In the genomic region with DNA sequence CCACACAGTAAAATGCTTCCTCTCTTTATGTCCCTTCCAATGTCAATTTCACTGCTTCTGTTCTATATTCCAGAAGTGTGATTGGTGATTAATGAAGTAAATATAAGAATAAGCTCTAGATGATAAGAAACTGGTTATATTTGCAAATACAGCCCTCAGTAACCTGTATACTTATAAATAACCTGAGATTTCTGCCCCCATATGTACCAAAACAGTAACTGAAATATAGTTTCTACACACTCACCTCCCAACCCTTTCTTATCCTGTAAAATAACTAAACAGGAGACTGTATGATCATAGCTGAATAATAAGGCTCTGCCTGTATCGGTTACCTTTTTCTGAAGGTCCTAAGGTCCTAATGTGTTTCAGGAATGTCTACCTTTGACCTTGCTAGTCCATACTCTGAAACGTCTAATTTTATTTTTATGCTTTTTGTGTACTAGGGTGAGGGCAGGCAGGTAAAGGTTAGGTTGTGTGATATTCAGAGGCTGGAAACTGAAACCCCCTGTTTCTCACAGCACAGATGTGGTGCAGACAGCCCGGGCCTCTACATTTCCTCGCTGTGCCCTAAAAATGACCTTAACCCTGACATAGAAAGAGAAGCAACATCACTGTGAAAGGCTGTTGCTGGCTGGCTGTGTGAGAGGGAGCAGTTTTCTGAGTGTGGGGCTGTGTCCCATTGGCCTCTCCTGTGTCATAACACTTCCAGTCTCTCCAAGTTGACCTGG, we compare ENCODE assay signal across 12 cellular contexts.
DNase-seq lines count a peak whose midpoint lies in the region; ATAC-seq and TF ChIP-seq lines count a peak whose summit lies in the region.
"Had no signal": no experiment of that assay in that cellular context is flagged by ENCODE, and none has a peak within 500 bp of the region (broad histone marks: within the 10 kb centered on the region; RNA-seq: fewer than 3 reads in every experiment).

No MANE protein-coding gene starts in this region.

- POLR2A ChIA-PET in GM10248 (lab: Yijun Ruan, JAX) (no interaction called here), Caco-2 (lab: Charles Lee) (no interaction called here)

- H3K36me3 Mint-ChIP-seq in Caco-2 (ENCODE audit: insufficient read depth, unreplicated experiment) = no peaks in the 10 kb centered on the region

- H3K4me1 Mint-ChIP-seq in Caco-2 (ENCODE audit: low read depth, unreplicated experiment) = peaks cover 7% of the 10 kb centered on the region

- intact Hi-C loops in Caco-2 (cut with micrococcal nuclease; ENCODE audit: unreplicated experiment) (no loop called here), left cardiac atrium (cut with DNase I) (no loop called here)

- H3K9me3 Mint-ChIP-seq in Caco-2 (ENCODE audit: unreplicated experiment) = no peaks in the 10 kb centered on the region

- H3K36me3 ChIP-seq in Caco-2 (ENCODE audit: control insufficient read depth, insufficient read depth, low read length) = no peaks in the 10 kb centered on the region
- H3K36me3 ChIP-seq: neural progenitor cell had no signal

- BruUV-seq in Caco-2 (replicated peaks; lab: Mats Ljungman, UMichigan) = no TSS peak

- H3K27me3 Mint-ChIP-seq in Caco-2 (ENCODE audit: insufficient read depth, unreplicated experiment) = no peaks in the 10 kb centered on the region

- H3K27me3 ChIP-seq in Caco-2 (replicated peaks; ENCODE audit: control insufficient read depth, insufficient read depth, low read length) = no peaks in the 10 kb centered on the region
- H3K27me3 ChIP-seq: neural progenitor cell had no signal

- peak; percentile 28 for DNase-seq in GM10248 (ENCODE audit: extremely low spot score)
- no peak for DNase-seq in Caco-2
- no peak for DNase-seq in NCI-H2029 treated with DMSO at 0.1 percent for 48 hours (lab: John Stamatoyannopoulos, UW)
- no peak for DNase-seq in NAMALWA (ENCODE audit: low spot score)
- DNase-seq in left cardiac atrium = no peak
- DNase-seq: activated naive CD4-positive, alpha-beta T cell; NCI-H2029; stimulated activated CD4-positive, alpha-beta T cell treated with anti-CD3 and anti-CD28 coated beads, Interleukin-12 subunit alpha, Interleukin-12 subunit beta, amount 100 ng/mL, for 4 hours had no signal

- ATAC-seq in GM19324 (IDR thresholded peaks at IDR 0.05; ENCODE audit: low FRiP score, unreplicated experiment) (peak; percentile 98), HG02610 (IDR thresholded peaks at IDR 0.05; ENCODE audit: unreplicated experiment) (peak; percentile 90), HG03354 (IDR thresholded peaks at IDR 0.05; ENCODE audit: poor library complexity, severe bottlenecking, unreplicated experiment) (peak; percentile 75), left cardiac atrium (no peak)

- CTCF ChIA-PET in GM10248 (lab: Yijun Ruan, JAX) (interaction anchor here (1.3 to 1.8 kb wide), 3 partner anchors 15 to 20 kb away, joined by 3 to 4 read pairs (median 3); no protein-coding TSS in a partner anchor), Caco-2 (lab: Charles Lee) (no interaction called here)

- H3K4me1 ChIP-seq in Caco-2 = no peaks in the 10 kb centered on the region

- H3K27ac Mint-ChIP-seq in Caco-2 (ENCODE audit: unreplicated experiment) = no peak overlapping the region
- H3K27ac Mint-ChIP-seq: neural progenitor cell had no signal

- no peaks in the 10 kb centered on the region for H3K9me3 ChIP-seq in Caco-2

- H3K4me3 Mint-ChIP-seq in Caco-2 (ENCODE audit: unreplicated experiment) = no peak overlapping the region
- H3K4me3 Mint-ChIP-seq: neural progenitor cell had no signal

- TF ChIP-seq CTCF in GM10248 (IDR thresholded peaks at IDR 0.05; ENCODE audit: control extremely low read depth, extremely low read depth, low read depth, missing control alignments) (no peak), Caco-2 (IDR thresholded peaks at IDR 0.05; ENCODE audit: insufficient read depth in 1 of 2, low read depth in 1 of 2, low read length in 1 of 2, severe bottlenecking in 1 of 2, unreplicated experiment in 1 of 2) (no peak)

- no peak overlapping the region for H3K4me3 ChIP-seq in Caco-2 (ENCODE audit: low read depth, low read length)
- H3K4me3 ChIP-seq: neural progenitor cell had no signal

Comparison
In these comparisons a context has a peak if more than half of its experiments do, and no peak if none do; other contexts are left out.
1. ATAC-seq: peak in GM19324 (single experiment), HG02610 (single experiment) and HG03354 (single experiment); none in left cardiac atrium (0 of 2).